Comparison of ENCODE assay signal across 28 cellular contexts in genomic region chr10:16737420-16737819, GRCh38.
"Had no signal": no experiment of that assay in that cellular context is flagged by ENCODE, and none has a peak within 500 bp of the region (broad histone marks: within the 10 kb centered on the region; RNA-seq: fewer than 3 reads in every experiment).

No MANE protein-coding gene starts in this region.

- FAIRE-seq: colon, endometrium, endothelial cell of umbilical vein had no signal

- ATAC-seq: effector memory CD8-positive, alpha-beta T cell; esophagus mucosa; foreskin keratinocyte; gastrocnemius medialis; gastroesophageal sphincter; heart left ventricle; heart right ventricle had no signal

- H3K27me3 ChIP-seq: colonic mucosa, dorsolateral prefrontal cortex, esophagus muscularis mucosa, esophagus squamous epithelium, foreskin keratinocyte, gastrocnemius medialis, gastroesophageal sphincter, heart left ventricle, heart right ventricle had no signal

- H3K4me3 ChIP-seq: colonic mucosa, coronary artery, dorsolateral prefrontal cortex, esophagus muscularis mucosa, esophagus squamous epithelium, gastrocnemius medialis, gastroesophageal sphincter, heart left ventricle, heart right ventricle had no signal

- H3K9me3 Mint-ChIP-seq: effector memory CD8-positive, alpha-beta T cell had no signal

- H3K4me1 ChIP-seq: colonic mucosa, esophagus muscularis mucosa, esophagus squamous epithelium, foreskin keratinocyte, gastrocnemius medialis, gastroesophageal sphincter, heart left ventricle, heart right ventricle had no signal

- H3K9me3 ChIP-seq: colonic mucosa, esophagus muscularis mucosa had no signal

- H3K4me3 Mint-ChIP-seq: dendritic cell treated with granulocyte-macrophage colony-stimulating factor and Interleukin-4, amounts not matched to agents 40 ng/mL and 50 ng/mL, for 4 days; effector memory CD8-positive, alpha-beta T cell; endodermal cell had no signal

- H3K27ac Mint-ChIP-seq: dendritic cell treated with granulocyte-macrophage colony-stimulating factor and Interleukin-4, amounts not matched to agents 40 ng/mL and 50 ng/mL, for 4 days; effector memory CD8-positive, alpha-beta T cell; endodermal cell had no signal

- H3K27me3 Mint-ChIP-seq: dendritic cell treated with granulocyte-macrophage colony-stimulating factor and Interleukin-4, amounts not matched to agents 40 ng/mL and 50 ng/mL, for 4 days; effector memory CD8-positive, alpha-beta T cell had no signal

- DNase-seq: colonic mucosa; cortex of kidney; dermis blood vessel endothelial cell; dorsolateral prefrontal cortex; effector CD4-positive, alpha-beta T cell; effector CD8-positive, alpha-beta T cell; effector memory CD4-positive, alpha-beta T cell; effector memory CD8-positive, alpha-beta T cell; endodermal cell; erythroblast; esophagus squamous epithelium; foreskin fibroblast; foreskin keratinocyte; foreskin melanocyte; gastrocnemius medialis; glutamatergic neuron; head of caudate nucleus; heart left ventricle; heart right ventricle had no signal

- H3K36me3 ChIP-seq: colonic mucosa, gastrocnemius medialis had no signal

- H3K27ac ChIP-seq: colonic mucosa, coronary artery, dorsolateral prefrontal cortex, epithelial cell of prostate, esophagus muscularis mucosa, esophagus squamous epithelium, foreskin keratinocyte, gastrocnemius medialis, gastroesophageal sphincter, heart left ventricle, heart right ventricle had no signal
